ENCODE assay signal across 18 cellular contexts in genomic region chr18:36157441-36157840, GRCh38. TPM values are rescaled to one million over a fixed set of nuclear protein-coding genes. Genes with fewer than 3 reads are reported as not detected.
DNase-seq lines count a peak whose midpoint lies in the region; ATAC-seq, FAIRE-seq and TF ChIP-seq lines count a peak whose summit lies in the region.
"Had no signal": no experiment of that assay in that cellular context is flagged by ENCODE, and none has a peak within 500 bp of the region (broad histone marks: within the 10 kb centered on the region; RNA-seq: fewer than 3 reads in every experiment).

No MANE protein-coding gene starts in this region.

- H3K79me2 ChIP-seq in smooth muscle cell (ENCODE audit: low read depth), result peaks cover 9% of the 10 kb centered on the region

- H3K27ac ChIP-seq in smooth muscle cell (ENCODE audit: low read depth) (peak overlapping the region; percentile 92), small intestine (ENCODE audit: low read depth in 1 of 2, low read length in 1 of 2) (no peak overlapping the region)
- H3K27ac ChIP-seq: A549, left ventricle myocardium inferior, WERI-Rb-1 had no signal

- peaks cover 12 to 30% of the 10 kb centered on the region in 2 donors for H3K36me3 Mint-ChIP-seq in activated T-cell treated with anti-CD3 and anti-CD28 coated beads, Interleukin-2, amount 50 U/mL, for 72 hours (ENCODE audit: insufficient read depth in 2 of 2)
- H3K36me3 Mint-ChIP-seq in activated naive CD8-positive, alpha-beta T cell treated with anti-CD3 and anti-CD28 coated beads for 36 hours, result peaks cover 32% of the 10 kb centered on the region

- no peak overlapping the region for H3K4me3 ChIP-seq in foreskin fibroblast (ENCODE audit: low read depth in 1 of 2, low read length in 2 of 2)
- no peak overlapping the region for H3K4me3 ChIP-seq in smooth muscle cell
- no peak overlapping the region for H3K4me3 ChIP-seq in small intestine (ENCODE audit: low read depth in 1 of 2, low read length in 2 of 2)
- H3K4me3 ChIP-seq: A549, left ventricle myocardium inferior had no signal

- FAIRE-seq in small intestine (lab: Jason Lieb, UNC), result no peak
- FAIRE-seq: A549 had no signal

- H3K27ac Mint-ChIP-seq in activated T-cell treated with anti-CD3 and anti-CD28 coated beads, Interleukin-2, amount 50 U/mL, for 72 hours, result peak overlapping the region; percentile 35
- H3K27ac Mint-ChIP-seq in activated naive CD8-positive, alpha-beta T cell treated with anti-CD3 and anti-CD28 coated beads for 36 hours, result peak overlapping the region; percentile 32
- H3K27ac Mint-ChIP-seq: stimulated activated naive CD8-positive, alpha-beta T cell treated with anti-CD3 and anti-CD28 coated beads, Interleukin-15, Interleukin-2, amounts not matched to agents 100 ng/mL and 50 ng/mL, for 24 hours had no signal

- H3K27me3 ChIP-seq in smooth muscle cell (ENCODE audit: low read depth) (no peaks in the 10 kb centered on the region), small intestine (ENCODE audit: control insufficient read depth in 2 of 2, insufficient read depth in 2 of 2, low read length in 2 of 2) (no peaks in the 10 kb centered on the region)

- H3K4me2 ChIP-seq in smooth muscle cell, result peak overlapping the region; percentile 77
- H3K4me2 ChIP-seq: A549 had no signal

- peak overlapping the region; percentile 58 for H3K9ac ChIP-seq in smooth muscle cell (ENCODE audit: low read depth)

- DNase-seq in activated T-cell treated with anti-CD3 and anti-CD28 coated beads, Interleukin-2, amount 50 U/mL, for 72 hours, result no peak
- DNase-seq in activated T-cell treated with anti-CD3 and anti-CD28 coated beads, Interleukin-2, amount 50 U/mL, for 48 hours, result no peak
- no peak for DNase-seq in activated naive CD8-positive, alpha-beta T cell treated with anti-CD3 and anti-CD28 coated beads for 36 hours
- DNase-seq in foreskin fibroblast (peak; percentile 26 to 56), smooth muscle cell (lab: John Stamatoyannopoulos, UW; ENCODE audit: unreplicated experiment) (no peak), small intestine (no peak), kidney tubule cell (ENCODE audit: low spot score) (no peak), GM10266 (ENCODE audit: extremely low spot score) (no peak)
- DNase-seq: activated gamma-delta T cell; CD8-positive, alpha-beta T cell; foreskin melanocyte; Karpas-422; left ventricle myocardium inferior; natural killer cell; NCI-H2171 treated with DMSO at 0.1 percent for 48 hours; WERI-Rb-1 had no signal

- no peaks in the 10 kb centered on the region for H3K27me3 Mint-ChIP-seq in activated T-cell treated with anti-CD3 and anti-CD28 coated beads, Interleukin-2, amount 50 U/mL, for 72 hours (ENCODE audit: low read depth)
- no peaks in the 10 kb centered on the region for H3K27me3 Mint-ChIP-seq in activated naive CD8-positive, alpha-beta T cell treated with anti-CD3 and anti-CD28 coated beads for 36 hours
- H3K27me3 Mint-ChIP-seq: stimulated activated naive CD8-positive, alpha-beta T cell treated with anti-CD3 and anti-CD28 coated beads, Interleukin-15, Interleukin-2, amounts not matched to agents 100 ng/mL and 50 ng/mL, for 24 hours had no signal

- H3F3A ChIP-seq in smooth muscle cell (ENCODE audit: low read depth), result peaks cover 28% of the 10 kb centered on the region

- no peak for TF ChIP-seq CTCF in foreskin fibroblast (IDR thresholded peaks at IDR 0.05; ENCODE audit: low read depth, low read length)
- no peak for TF ChIP-seq CTCF in smooth muscle cell (IDR thresholded peaks at IDR 0.05; ENCODE audit: borderline replicate concordance, insufficient read depth, poor library complexity, severe bottlenecking)
- TF ChIP-seq CTCF in GM10266 (IDR thresholded peaks at IDR 0.05; ENCODE audit: control insufficient read depth, insufficient read depth, low read depth, missing control alignments), result no peak

- peaks cover 18% of the 10 kb centered on the region for H3K4me1 Mint-ChIP-seq in activated T-cell treated with anti-CD3 and anti-CD28 coated beads, Interleukin-2, amount 50 U/mL, for 72 hours (ENCODE audit: low read depth)
- peaks cover 25% of the 10 kb centered on the region for H3K4me1 Mint-ChIP-seq in activated naive CD8-positive, alpha-beta T cell treated with anti-CD3 and anti-CD28 coated beads for 36 hours

- H3K4me1 ChIP-seq in smooth muscle cell (ENCODE audit: low read depth) (peaks cover 3% of the 10 kb centered on the region), small intestine (ENCODE audit: control insufficient read depth in 2 of 2, insufficient read depth in 1 of 2, low read depth in 1 of 2, low read length in 1 of 2) (no peaks in the 10 kb centered on the region)
- H3K4me1 ChIP-seq: A549, left ventricle myocardium inferior had no signal

- H3K4me3 Mint-ChIP-seq in activated T-cell treated with anti-CD3 and anti-CD28 coated beads, Interleukin-2, amount 50 U/mL, for 72 hours, result no peak overlapping the region
- H3K4me3 Mint-ChIP-seq in activated naive CD8-positive, alpha-beta T cell treated with anti-CD3 and anti-CD28 coated beads for 36 hours, result no peak overlapping the region
- H3K4me3 Mint-ChIP-seq: CD8-positive, alpha-beta T cell; natural killer cell; stimulated activated naive CD8-positive, alpha-beta T cell treated with anti-CD3 and anti-CD28 coated beads, Interleukin-15, Interleukin-2, amounts not matched to agents 100 ng/mL and 50 ng/mL, for 24 hours had no signal

- H2AFZ ChIP-seq in smooth muscle cell (ENCODE audit: low read depth), result no peak overlapping the region

- no peaks in the 10 kb centered on the region for H4K20me1 ChIP-seq in smooth muscle cell (ENCODE audit: low read depth)

- H3K9me3 ChIP-seq in smooth muscle cell (replicated peaks; ENCODE audit: low read depth), result no peaks in the 10 kb centered on the region
- H3K9me3 ChIP-seq in small intestine (ENCODE audit: control insufficient read depth, low read depth), result no peaks in the 10 kb centered on the region
- H3K9me3 ChIP-seq: A549, left ventricle myocardium inferior had no signal

- H3K36me3 ChIP-seq in smooth muscle cell (ENCODE audit: low read depth) (peaks cover 38% of the 10 kb centered on the region), small intestine (ENCODE audit: control insufficient read depth in 2 of 2, insufficient read depth in 2 of 2, low read length in 2 of 2) (peaks cover 5 to 12% of the 10 kb centered on the region in 2 donors)

- ATAC-seq in activated T-cell treated with anti-CD3 and anti-CD28 coated beads, Interleukin-2, amount 50 U/mL, for 72 hours (replicated peaks in 1 of 2), result no peak
- ATAC-seq: A549; CD8-positive, alpha-beta T cell; natural killer cell had no signal

- H3K9me3 Mint-ChIP-seq in activated T-cell treated with anti-CD3 and anti-CD28 coated beads, Interleukin-2, amount 50 U/mL, for 72 hours, result no peaks in the 10 kb centered on the region
- H3K9me3 Mint-ChIP-seq in activated naive CD8-positive, alpha-beta T cell treated with anti-CD3 and anti-CD28 coated beads for 36 hours, result no peaks in the 10 kb centered on the region
- H3K9me3 Mint-ChIP-seq: CD8-positive, alpha-beta T cell; natural killer cell; stimulated activated naive CD8-positive, alpha-beta T cell treated with anti-CD3 and anti-CD28 coated beads, Interleukin-15, Interleukin-2, amounts not matched to agents 100 ng/mL and 50 ng/mL, for 24 hours had no signal

RNA-seq across cellular contexts. Expression of gene ELP2, which starts 27.7 kb away (rescaled TPM):
- 100 to 1,000 TPM; 107 TPM for total RNA-seq in activated T-cell treated with anti-CD3 and anti-CD28 coated beads, Interleukin-2, amount 50 U/mL, for 72 hours
- 10 to 100 TPM; 93.4 to 98.2 TPM for total RNA-seq in activated naive CD8-positive, alpha-beta T cell treated with anti-CD3 and anti-CD28 coated beads for 36 hours
- total RNA-seq in smooth muscle cell, result 63.4 and 90.1 TPM in 2 replicates
- polyA plus RNA-seq in smooth muscle cell, result 69.3 and 81.9 TPM in 2 replicates
- polyA plus RNA-seq in small intestine, result 10 to 100 TPM; 30.2 to 32.7 (median 30.8) TPM

RNA-seq across cellular contexts. Expression of gene SLC39A6, which starts 28.3 kb away (rescaled TPM):
- total RNA-seq in activated T-cell treated with anti-CD3 and anti-CD28 coated beads, Interleukin-2, amount 50 U/mL, for 72 hours, result 10 to 100 TPM; 25.4 to 27.5 TPM
- total RNA-seq in activated naive CD8-positive, alpha-beta T cell treated with anti-CD3 and anti-CD28 coated beads for 36 hours, result 10 to 100 TPM; 30.9 to 31.2 TPM
- 117 and 122 TPM in 2 replicates for total RNA-seq in smooth muscle cell
- 54.7 and 58.2 TPM in 2 replicates for polyA plus RNA-seq in smooth muscle cell
- polyA plus RNA-seq in small intestine, result 1 to 10 TPM in 2 of 3 donors, under 1 TPM in 1; 0.89 to 9.3 (median 1.9) TPM

RNA-seq across cellular contexts. Expression of gene MOCOS, which starts 29.9 kb away (rescaled TPM):
- 1 to 10 TPM in 1 of 2 donors, under 1 TPM in 1; 0.22 to 1.2 TPM for total RNA-seq in activated T-cell treated with anti-CD3 and anti-CD28 coated beads, Interleukin-2, amount 50 U/mL, for 72 hours
- under 1 TPM; 0.14 to 0.16 TPM for total RNA-seq in activated naive CD8-positive, alpha-beta T cell treated with anti-CD3 and anti-CD28 coated beads for 36 hours
- 1.7 and 3.5 TPM in 2 replicates for total RNA-seq in smooth muscle cell
- polyA plus RNA-seq in smooth muscle cell (1.2 and 1.6 TPM in 2 replicates), small intestine (10 to 100 TPM; 15.2 to 19.7 (median 18.1) TPM)
- total RNA-seq: CD8-positive, alpha-beta T cell had no signal

Comparison
In these comparisons a context has a peak if more than half of its experiments do, and no peak if none do; other contexts are left out.
1. DNase-seq: peak in foreskin fibroblast (2 of 2); none in activated T-cell treated with anti-CD3 and anti-CD28 coated beads, Interleukin-2, amount 50 U/mL, for 72 hours (0 of 2), activated T-cell treated with anti-CD3 and anti-CD28 coated beads, Interleukin-2, amount 50 U/mL, for 48 hours (0 of 2), activated naive CD8-positive, alpha-beta T cell treated with anti-CD3 and anti-CD28 coated beads for 36 hours (single experiment), smooth muscle cell (single experiment), small intestine (single experiment), kidney tubule cell (single experiment) and GM10266 (single experiment).